In the genomic region with DNA sequence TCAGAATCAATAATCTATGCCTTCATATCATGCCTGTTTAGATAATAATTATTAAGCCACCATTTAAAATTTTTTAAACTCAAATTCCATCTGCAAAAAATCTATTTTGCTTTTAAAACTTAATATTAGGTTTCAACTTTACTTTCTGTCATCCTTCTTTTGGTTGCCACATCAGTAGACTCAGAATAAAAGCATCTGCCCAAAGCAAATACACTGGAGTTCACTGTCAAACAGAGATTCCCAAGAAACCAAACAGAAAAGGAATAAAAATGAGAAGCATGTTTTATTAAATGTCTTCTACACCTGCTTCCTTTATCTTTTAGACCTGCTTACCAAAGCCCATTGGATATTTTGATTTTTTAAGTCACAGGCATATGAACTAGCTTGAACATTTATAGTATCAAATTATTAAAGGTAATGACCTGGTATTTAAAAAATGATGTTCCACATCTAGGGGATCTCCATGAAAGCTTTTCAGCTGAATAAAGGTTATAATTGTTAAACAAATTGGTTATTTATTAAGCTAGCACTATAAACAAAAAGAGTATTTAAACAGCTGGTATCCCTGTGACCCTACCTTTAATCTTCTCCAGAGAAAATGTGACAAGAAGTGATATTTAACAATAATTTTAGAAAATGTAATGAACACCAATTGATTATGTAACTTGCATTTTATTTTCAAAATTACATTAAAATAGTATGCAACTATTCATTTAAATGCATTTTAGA, we compare ENCODE assay signal across 1 cellular context.
TF ChIP-seq lines count a peak whose summit lies in the region.

No MANE protein-coding gene starts in this region.

TF ChIP-seq in IMR-90, 13 proteins besides CTCF, POLR2A, EP300 and RAD21 (continued from another document):
- TF ChIP-seq, protein P1, sequence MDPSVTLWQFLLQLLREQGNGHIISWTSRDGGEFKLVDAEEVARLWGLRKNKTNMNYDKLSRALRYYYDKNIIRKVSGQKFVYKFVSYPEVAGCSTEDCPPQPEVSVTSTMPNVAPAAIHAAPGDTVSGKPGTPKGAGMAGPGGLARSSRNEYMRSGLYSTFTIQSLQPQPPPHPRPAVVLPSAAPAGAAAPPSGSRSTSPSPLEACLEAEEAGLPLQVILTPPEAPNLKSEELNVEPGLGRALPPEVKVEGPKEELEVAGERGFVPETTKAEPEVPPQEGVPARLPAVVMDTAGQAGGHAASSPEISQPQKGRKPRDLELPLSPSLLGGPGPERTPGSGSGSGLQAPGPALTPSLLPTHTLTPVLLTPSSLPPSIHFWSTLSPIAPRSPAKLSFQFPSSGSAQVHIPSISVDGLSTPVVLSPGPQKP (IDR thresholded peaks at IDR 0.05; ENCODE audit: borderline replicate concordance, low read depth, low read length): no peak
